Comparison of ENCODE assay signal across 1 cellular context in the genomic region with DNA sequence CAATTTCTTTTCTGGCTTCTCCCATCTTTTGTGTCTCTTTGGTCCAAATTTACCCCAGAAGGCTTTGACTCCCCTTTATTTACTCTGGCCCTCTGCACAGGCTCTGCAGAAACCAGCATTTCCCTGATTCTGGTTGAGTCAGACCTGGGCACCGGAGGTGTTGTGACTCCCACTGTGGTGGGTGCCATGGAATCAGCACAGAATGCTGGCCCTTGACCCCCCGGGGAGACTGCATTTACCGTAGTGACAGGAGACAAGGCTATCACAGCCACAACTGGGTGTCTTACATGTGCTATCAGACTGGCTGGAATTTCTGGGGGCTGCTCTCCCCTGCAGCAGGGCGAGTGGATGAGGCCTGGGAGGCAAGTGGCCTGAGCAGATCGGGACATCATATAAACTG.
TF ChIP-seq lines count a peak whose summit lies in the region.

No MANE protein-coding gene starts in this region.

TF ChIP-seq in GM23338, 12 proteins besides CTCF, POLR2A, EP300 and RAD21 (continued from another document):
- TF ChIP-seq, protein P1, sequence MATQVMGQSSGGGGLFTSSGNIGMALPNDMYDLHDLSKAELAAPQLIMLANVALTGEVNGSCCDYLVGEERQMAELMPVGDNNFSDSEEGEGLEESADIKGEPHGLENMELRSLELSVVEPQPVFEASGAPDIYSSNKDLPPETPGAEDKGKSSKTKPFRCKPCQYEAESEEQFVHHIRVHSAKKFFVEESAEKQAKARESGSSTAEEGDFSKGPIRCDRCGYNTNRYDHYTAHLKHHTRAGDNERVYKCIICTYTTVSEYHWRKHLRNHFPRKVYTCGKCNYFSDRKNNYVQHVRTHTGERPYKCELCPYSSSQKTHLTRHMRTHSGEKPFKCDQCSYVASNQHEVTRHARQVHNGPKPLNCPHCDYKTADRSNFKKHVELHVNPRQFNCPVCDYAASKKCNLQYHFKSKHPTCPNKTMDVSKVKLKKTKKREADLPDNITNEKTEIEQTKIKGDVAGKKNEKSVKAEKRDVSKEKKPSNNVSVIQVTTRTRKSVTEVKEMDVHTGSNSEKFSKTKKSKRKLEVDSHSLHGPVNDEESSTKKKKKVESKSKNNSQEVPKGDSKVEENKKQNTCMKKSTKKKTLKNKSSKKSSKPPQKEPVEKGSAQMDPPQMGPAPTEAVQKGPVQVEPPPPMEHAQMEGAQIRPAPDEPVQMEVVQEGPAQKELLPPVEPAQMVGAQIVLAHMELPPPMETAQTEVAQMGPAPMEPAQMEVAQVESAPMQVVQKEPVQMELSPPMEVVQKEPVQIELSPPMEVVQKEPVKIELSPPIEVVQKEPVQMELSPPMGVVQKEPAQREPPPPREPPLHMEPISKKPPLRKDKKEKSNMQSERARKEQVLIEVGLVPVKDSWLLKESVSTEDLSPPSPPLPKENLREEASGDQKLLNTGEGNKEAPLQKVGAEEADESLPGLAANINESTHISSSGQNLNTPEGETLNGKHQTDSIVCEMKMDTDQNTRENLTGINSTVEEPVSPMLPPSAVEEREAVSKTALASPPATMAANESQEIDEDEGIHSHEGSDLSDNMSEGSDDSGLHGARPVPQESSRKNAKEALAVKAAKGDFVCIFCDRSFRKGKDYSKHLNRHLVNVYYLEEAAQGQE (IDR thresholded peaks at IDR 0.05; ENCODE audit: unreplicated experiment), result no peak
- TF ChIP-seq EZH2 (IDR thresholded peaks at IDR 0.05; ENCODE audit: low read depth, unreplicated experiment) (no peak), NANOG (IDR thresholded peaks at IDR 0.05; ENCODE audit: borderline replicate concordance) (no peak), JUNB (IDR thresholded peaks at IDR 0.05; ENCODE audit: unreplicated experiment) (no peak), POLR2AphosphoS5 (IDR thresholded peaks at IDR 0.05; ENCODE audit: low read depth) (no peak), EZH2phosphoT487 (IDR thresholded peaks at IDR 0.05; ENCODE audit: unreplicated experiment) (no peak), CREB1 (CRISPR knock-in tag; IDR thresholded peaks at IDR 0.05; ENCODE audit: low read depth) (no peak), ZNF114 (CRISPR knock-in tag; IDR thresholded peaks at IDR 0.05) (no peak), STAT1 (IDR thresholded peaks at IDR 0.05; ENCODE audit: unreplicated experiment) (no peak), ZNF331 (CRISPR knock-in tag; IDR thresholded peaks at IDR 0.05; ENCODE audit: low read depth) (no peak)
- TF ChIP-seq, protein P2, sequence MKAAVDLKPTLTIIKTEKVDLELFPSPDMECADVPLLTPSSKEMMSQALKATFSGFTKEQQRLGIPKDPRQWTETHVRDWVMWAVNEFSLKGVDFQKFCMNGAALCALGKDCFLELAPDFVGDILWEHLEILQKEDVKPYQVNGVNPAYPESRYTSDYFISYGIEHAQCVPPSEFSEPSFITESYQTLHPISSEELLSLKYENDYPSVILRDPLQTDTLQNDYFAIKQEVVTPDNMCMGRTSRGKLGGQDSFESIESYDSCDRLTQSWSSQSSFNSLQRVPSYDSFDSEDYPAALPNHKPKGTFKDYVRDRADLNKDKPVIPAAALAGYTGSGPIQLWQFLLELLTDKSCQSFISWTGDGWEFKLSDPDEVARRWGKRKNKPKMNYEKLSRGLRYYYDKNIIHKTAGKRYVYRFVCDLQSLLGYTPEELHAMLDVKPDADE (IDR thresholded peaks at IDR 0.05), result no peak
TF ChIP-seq in GM23338: peak in this region for 0.
